17 cellular contexts compared by ENCODE assay signal in genomic region chr2:204678031-204678430, GRCh38.
DNase-seq lines count a peak whose midpoint lies in the region; ATAC-seq and TF ChIP-seq lines count a peak whose summit lies in the region.
"Had no signal": no experiment of that assay in that cellular context is flagged by ENCODE, and none has a peak within 500 bp of the region (broad histone marks: within the 10 kb centered on the region; RNA-seq: fewer than 3 reads in every experiment).

No MANE protein-coding gene starts in this region.

- no peak overlapping the region for H2AK5ac ChIP-seq in mesenchymal stem cell (ENCODE audit: low read length, severe bottlenecking)

- no peak overlapping the region for H3K4me3 Mint-ChIP-seq in activated CD8-positive, alpha-beta memory T cell treated with anti-CD3 and anti-CD28 coated beads, Interleukin-2, amount 10 ng/mL, durations not matched to agents 7 days and 5 days
- H3K4me3 Mint-ChIP-seq: CD4-positive, alpha-beta memory T cell; HFFc6 had no signal

- no peak overlapping the region for H2AFZ ChIP-seq in mesenchymal stem cell (ENCODE audit: low read depth, low read length)

- no peaks in the 10 kb centered on the region for H3K27me3 Mint-ChIP-seq in activated CD8-positive, alpha-beta memory T cell treated with anti-CD3 and anti-CD28 coated beads, Interleukin-2, amount 10 ng/mL, durations not matched to agents 7 days and 5 days

- no peak overlapping the region for H4K91ac ChIP-seq in mesenchymal stem cell (ENCODE audit: low read length)

- H2BK5ac ChIP-seq in mesenchymal stem cell (ENCODE audit: low read depth, low read length, poor library complexity, severe bottlenecking), result no peak overlapping the region

- no peak overlapping the region for H3K4me3 ChIP-seq in GM06990 (replicated peaks; ENCODE audit: low read depth, low read length)
- H3K4me3 ChIP-seq in mesenchymal stem cell (ENCODE audit: insufficient read depth in 1 of 2, low read depth in 1 of 2, low read length in 2 of 2), result no peak overlapping the region
- H3K4me3 ChIP-seq: HAP-1 had no signal

- no peak for ATAC-seq in activated CD8-positive, alpha-beta memory T cell treated with anti-CD3 and anti-CD28 coated beads, Interleukin-2, amount 10 ng/mL, durations not matched to agents 7 days and 5 days

- CTCF ChIA-PET in activated CD8-positive, alpha-beta memory T cell treated with anti-CD3 and anti-CD28 coated beads, Interleukin-2, amount 10 ng/mL, durations not matched to agents 7 days and 5 days (lab: Charles Lee), result no interaction called here

- peak; percentile 41 for DNase-seq in activated CD8-positive, alpha-beta memory T cell treated with anti-CD3 and anti-CD28 coated beads, Interleukin-2, amount 10 ng/mL, durations not matched to agents 7 days and 5 days
- DNase-seq in activated CD8-positive, alpha-beta memory T cell treated with anti-CD3 and anti-CD28 coated beads, Interleukin-2, amount 50 U/mL, for 4 hours, result no peak
- DNase-seq in GM06990 (ENCODE audit: extremely low read depth, insufficient read length), result peak; percentile 1
- no peak for DNase-seq in mesenchymal stem cell
- DNase-seq in AML-193 (lab: John Stamatoyannopoulos, UW), result no peak
- DNase-seq in AG08395 (ENCODE audit: low spot score), result no peak
- DNase-seq: C1 segment of cervical spinal cord; Calu3; CD4-positive, alpha-beta memory T cell; COR-L47; DMS53; DMS79 treated with DMSO at 0.1 percent for 48 hours; GF-D8; GOT3; HFFc6 had no signal

- H3K27ac ChIP-seq in mesenchymal stem cell (ENCODE audit: low read length, poor library complexity, severe bottlenecking), result no peak overlapping the region
- H3K27ac ChIP-seq: 22Rv1 had no signal

- peaks cover 9% of the 10 kb centered on the region for H3K79me1 ChIP-seq in mesenchymal stem cell (replicated peaks; ENCODE audit: low read length, poor library complexity, severe bottlenecking)

- TF ChIP-seq CTCF in GM06990 (IDR thresholded peaks at IDR 0.05; ENCODE audit: insufficient read depth, low read length, poor library complexity, severe bottlenecking), result no peak

- peak overlapping the region; percentile 48 for H2BK15ac ChIP-seq in mesenchymal stem cell (ENCODE audit: low read depth, poor library complexity, severe bottlenecking)

- H3K36me3 ChIP-seq in GM06990 (ENCODE audit: control insufficient read depth, insufficient read depth, low read length), result no peaks in the 10 kb centered on the region
- H3K36me3 ChIP-seq in mesenchymal stem cell (ENCODE audit: control insufficient read depth in 1 of 2, insufficient read depth in 2 of 2, low read depth in 1 of 2, low read length in 2 of 2), result peaks cover 0 to 3% of the 10 kb centered on the region in 2 experiments
- H3K36me3 ChIP-seq: HAP-1 had no signal

- H3K9ac ChIP-seq in mesenchymal stem cell (ENCODE audit: low read length), result no peak overlapping the region

- H3K18ac ChIP-seq in mesenchymal stem cell (ENCODE audit: low read depth in 1 of 2, low read length in 2 of 2), result peak overlapping the region in 1 of 2 experiments; percentile 24

- 93% methylated on average over 10 of the region's 10 CpGs for WGBS in mesenchymal stem cell

- H3K9me3 ChIP-seq in mesenchymal stem cell (ENCODE audit: control insufficient read depth, low read length), result no peaks in the 10 kb centered on the region
- H3K9me3 ChIP-seq: HAP-1 had no signal

- no peak overlapping the region for H3K27ac Mint-ChIP-seq in activated CD8-positive, alpha-beta memory T cell treated with anti-CD3 and anti-CD28 coated beads, Interleukin-2, amount 10 ng/mL, durations not matched to agents 7 days and 5 days
- H3K27ac Mint-ChIP-seq: CD4-positive, alpha-beta memory T cell; HFFc6 had no signal

- no peak overlapping the region for H3K4me2 ChIP-seq in mesenchymal stem cell (ENCODE audit: low read length, poor library complexity, severe bottlenecking)

- H2BK12ac ChIP-seq in mesenchymal stem cell (ENCODE audit: low read length in 2 of 2), result no peak overlapping the region

- H3K4me1 Mint-ChIP-seq in activated CD8-positive, alpha-beta memory T cell treated with anti-CD3 and anti-CD28 coated beads, Interleukin-2, amount 10 ng/mL, durations not matched to agents 7 days and 5 days, result no peaks in the 10 kb centered on the region
- H3K4me1 Mint-ChIP-seq: CD4-positive, alpha-beta memory T cell had no signal

- no peak overlapping the region for H4K8ac ChIP-seq in mesenchymal stem cell (ENCODE audit: low read length)

- H3K27me3 ChIP-seq in GM06990 (replicated peaks; ENCODE audit: control insufficient read depth, insufficient read depth, low read length), result no peaks in the 10 kb centered on the region
- no peaks in the 10 kb centered on the region for H3K27me3 ChIP-seq in mesenchymal stem cell (ENCODE audit: control insufficient read depth in 1 of 2, insufficient read depth in 1 of 2, low read length in 2 of 2)

- H3K23ac ChIP-seq in mesenchymal stem cell (ENCODE audit: low read length in 2 of 2), result no peak overlapping the region

- H3K4ac ChIP-seq in mesenchymal stem cell (ENCODE audit: low read depth in 1 of 2, low read length in 2 of 2), result no peak overlapping the region

- H3K14ac ChIP-seq in mesenchymal stem cell (ENCODE audit: low read length in 2 of 2), result peak overlapping the region in 1 of 2 experiments; percentile 48

- no peaks in the 10 kb centered on the region for H3K4me1 ChIP-seq in mesenchymal stem cell (ENCODE audit: control insufficient read depth, insufficient read depth, low read depth, low read length)

- H3K9me3 Mint-ChIP-seq in activated CD8-positive, alpha-beta memory T cell treated with anti-CD3 and anti-CD28 coated beads, Interleukin-2, amount 10 ng/mL, durations not matched to agents 7 days and 5 days (ENCODE audit: low read depth), result no peaks in the 10 kb centered on the region
- H3K9me3 Mint-ChIP-seq: CD4-positive, alpha-beta memory T cell; HFFc6 had no signal

- no peaks in the 10 kb centered on the region for H3K36me3 Mint-ChIP-seq in activated CD8-positive, alpha-beta memory T cell treated with anti-CD3 and anti-CD28 coated beads, Interleukin-2, amount 10 ng/mL, durations not matched to agents 7 days and 5 days
- H3K36me3 Mint-ChIP-seq: CD4-positive, alpha-beta memory T cell had no signal

- H2BK120ac ChIP-seq in mesenchymal stem cell (ENCODE audit: low read depth, low read length), result no peak overlapping the region

Comparison
In these comparisons a context has a peak if more than half of its experiments do, and no peak if none do; other contexts are left out.
1. DNase-seq: peak in activated CD8-positive, alpha-beta memory T cell treated with anti-CD3 and anti-CD28 coated beads, Interleukin-2, amount 10 ng/mL, durations not matched to agents 7 days and 5 days (single experiment) and GM06990 (single experiment); none in activated CD8-positive, alpha-beta memory T cell treated with anti-CD3 and anti-CD28 coated beads, Interleukin-2, amount 50 U/mL, for 4 hours (single experiment), mesenchymal stem cell (single experiment), AML-193 (0 of 2) and AG08395 (single experiment).